Comparison of ENCODE assay signal across 8 cellular contexts in the genomic region with DNA sequence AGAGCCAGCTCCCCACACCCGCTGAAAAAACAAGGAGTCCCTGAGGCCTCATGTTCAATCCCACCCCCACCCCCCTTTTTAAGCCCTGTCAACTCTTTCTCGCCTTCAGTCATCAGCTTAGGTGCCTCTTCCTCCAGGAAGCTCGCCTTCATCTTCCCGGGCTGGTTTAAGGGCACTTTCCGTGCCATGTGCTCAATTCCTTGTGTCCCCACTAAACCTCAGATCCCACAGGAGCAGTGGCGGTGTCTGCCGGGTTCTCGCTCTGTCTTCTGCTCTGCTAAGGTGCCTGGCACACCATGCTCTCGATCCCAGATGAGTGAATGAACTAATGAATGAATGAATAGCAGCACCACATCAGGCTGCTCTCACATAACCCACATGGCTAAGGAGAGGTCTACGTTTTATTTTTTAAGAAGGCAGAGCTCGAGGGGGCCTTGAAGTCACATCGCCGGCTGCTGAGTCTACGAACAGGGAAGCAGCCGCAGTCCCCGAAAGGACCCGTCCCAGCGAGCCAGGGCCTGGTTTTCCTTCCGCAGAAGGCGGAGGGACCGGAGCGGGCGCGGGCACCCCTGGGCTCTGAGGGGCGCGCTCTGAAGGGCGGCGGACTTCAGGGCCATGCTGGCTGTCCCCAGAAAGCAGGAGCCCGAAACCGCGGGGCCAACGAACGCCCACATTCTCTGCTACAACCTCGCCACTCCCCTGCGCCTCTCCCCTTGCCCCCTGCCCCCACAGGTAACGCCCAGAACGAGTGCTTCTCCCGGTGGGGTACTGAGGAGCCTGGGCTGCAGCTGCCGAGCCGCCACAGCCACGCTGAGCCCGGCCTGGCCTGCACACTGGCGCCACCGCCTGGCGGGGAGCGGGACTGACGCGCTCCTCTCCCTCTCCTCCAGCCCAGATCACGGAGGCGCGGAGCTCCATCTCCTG.
A peak's percentile ranks its signal among the peaks of the same experiment; 100 is the strongest.
DNase-seq lines count a peak whose midpoint lies in the region; ATAC-seq lines count a peak whose summit lies in the region.

No MANE protein-coding gene starts in this region.

- H3K27me3 Mint-ChIP-seq in central memory CD8-positive, alpha-beta T cell: peaks cover 38% of the 10 kb centered on the region

- H3K27ac Mint-ChIP-seq in central memory CD8-positive, alpha-beta T cell (ENCODE audit: low read depth): no peak overlapping the region

- peaks cover 6% of the 10 kb centered on the region for H3K4me1 Mint-ChIP-seq in central memory CD8-positive, alpha-beta T cell

- ATAC-seq in HG02852 (IDR thresholded peaks at IDR 0.05; ENCODE audit: unreplicated experiment): peak; percentile 95
- ATAC-seq in central memory CD8-positive, alpha-beta T cell (replicated peaks; ENCODE audit: extremely low read depth, poor library complexity, severe bottlenecking): peak; percentile 83
- peak; percentile 98 for ATAC-seq in left colon

- DNase-seq in DMS 273 (lab: John Stamatoyannopoulos, UW; ENCODE audit: unreplicated experiment) (peak; percentile 82), DMS 273 treated with DMSO at 0.1 percent for 48 hours (lab: John Stamatoyannopoulos, UW) (no peak), NCI-H146 (lab: John Stamatoyannopoulos, UW) (peak; percentile 89), left colon (peak; percentile 39 to 83)
- peak; percentile 41 to 58 (median 46) for DNase-seq in activated CD4-positive, CD25-positive, alpha-beta regulatory T cell (lab: John Stamatoyannopoulos, UW)
- DNase-seq in central memory CD8-positive, alpha-beta T cell (ENCODE audit: low spot score in 2 of 2): peak; percentile 49 to 71
- peak; percentile 38 to 69 (median 57) for DNase-seq in stimulated activated CD4-positive, alpha-beta T cell treated with anti-CD3 and anti-CD28 coated beads, Interleukin-1b, Interleukin-23, amount 100 ng/mL, for 24 hours (ENCODE audit: low read depth in 4 of 4, low spot score in 1 of 4)

- no peaks in the 10 kb centered on the region for H3K36me3 Mint-ChIP-seq in central memory CD8-positive, alpha-beta T cell (ENCODE audit: insufficient read depth)

- intact Hi-C loops in left colon (cut with DNase I, micrococcal nuclease): no loop called here

- H3K9me3 Mint-ChIP-seq in central memory CD8-positive, alpha-beta T cell: no peaks in the 10 kb centered on the region

- peak overlapping the region; percentile 64 for H3K4me3 Mint-ChIP-seq in central memory CD8-positive, alpha-beta T cell
